25 cellular contexts compared by ENCODE assay signal in the genomic region with DNA sequence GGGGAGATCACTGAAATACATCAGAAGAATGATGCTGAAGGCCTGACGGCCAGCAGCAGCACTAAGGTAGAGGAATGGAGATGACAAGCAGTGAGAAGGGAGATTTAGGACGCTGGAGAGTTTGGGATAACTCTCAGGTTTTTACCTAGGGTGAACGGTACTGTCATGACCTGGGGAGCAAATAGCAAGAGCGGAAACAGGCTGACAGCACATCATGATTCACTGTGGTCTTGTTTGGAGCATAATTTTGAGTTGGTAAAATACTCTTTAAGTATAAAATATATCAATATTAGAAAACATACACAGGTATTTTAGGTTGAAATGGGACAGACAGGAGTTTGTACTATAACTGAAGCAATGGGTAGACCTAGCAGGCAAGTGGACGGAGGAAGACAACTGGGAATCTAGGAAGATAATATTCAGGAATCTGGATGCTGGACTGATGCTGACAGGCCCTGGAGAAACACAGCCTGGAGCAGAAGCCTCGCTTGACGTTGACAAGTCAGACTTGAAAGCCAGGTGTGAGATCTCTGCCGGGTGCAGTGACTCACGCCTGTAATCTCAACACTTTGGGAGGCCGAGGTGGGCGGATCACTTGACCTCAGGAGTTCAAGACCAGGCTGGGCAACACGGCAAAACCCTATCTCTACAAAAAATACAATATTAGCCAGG. TPM values are rescaled to one million over a fixed set of nuclear protein-coding genes. Genes with fewer than 3 reads are reported as not detected.
DNase-seq lines count a peak whose midpoint lies in the region; ATAC-seq, FAIRE-seq and TF ChIP-seq lines count a peak whose summit lies in the region.
"Had no signal": no experiment of that assay in that cellular context is flagged by ENCODE, and none has a peak within 500 bp of the region (broad histone marks: within the 10 kb centered on the region; RNA-seq: fewer than 3 reads in every experiment).

No MANE protein-coding gene starts in this region.

- H3K9me1 ChIP-seq in keratinocyte (ENCODE audit: control insufficient read depth, extremely low read depth, insufficient read depth, low read length), result no peaks in the 10 kb centered on the region

- H3K4me2 ChIP-seq in mammary epithelial cell (ENCODE audit: insufficient read depth, low read depth, low read length) (peak overlapping the region; percentile 37), keratinocyte (ENCODE audit: control insufficient read depth, extremely low read depth, insufficient read depth, low read depth, low read length) (peak overlapping the region; percentile 26)

- H3K27ac Mint-ChIP-seq in Caco-2 (ENCODE audit: unreplicated experiment), result peak overlapping the region; percentile 24
- H3K27ac Mint-ChIP-seq: H9; mesothelial cell of epicardium; naive thymus-derived CD8-positive, alpha-beta T cell had no signal

- POLR2A ChIA-PET in Caco-2 (lab: Charles Lee) (no interaction called here), A673 (lab: Charles Lee; ENCODE audit: low non-redundant PET) (no interaction called here)

- CTCF ChIA-PET in Caco-2 (lab: Charles Lee) (interaction anchor here (2.7 kb wide), 1 partner anchor 185 kb away, joined by 68 read pairs; no protein-coding TSS in a partner anchor), mammary epithelial cell (lab: Charles Lee; ENCODE audit: low non-redundant PET) (interaction anchor here (0.7 to 1.0 kb wide), 2 partner anchors 115 to 185 kb away, joined by 3 to 14 read pairs; no protein-coding TSS in a partner anchor), A673 (lab: Charles Lee) (interaction anchor here (2.6 kb wide), 1 partner anchor 185 kb away, joined by 118 read pairs; no protein-coding TSS in a partner anchor)

- no peaks in the 10 kb centered on the region for H3K27me3 Mint-ChIP-seq in Caco-2 (ENCODE audit: insufficient read depth, unreplicated experiment)
- H3K27me3 Mint-ChIP-seq: naive thymus-derived CD8-positive, alpha-beta T cell had no signal

- H3K27ac ChIP-seq in mammary epithelial cell (ENCODE audit: insufficient read depth, low read depth, low read length) (peak overlapping the region; percentile 41), keratinocyte (ENCODE audit: control insufficient read depth, insufficient read depth, low read length) (peak overlapping the region; percentile 58), A673 (ENCODE audit: low read depth, low read length, poor library complexity, severe bottlenecking) (no peak overlapping the region)
- H3K27ac ChIP-seq: ascending aorta, stomach, upper lobe of right lung had no signal

- 30% methylated on average over 11 of the region's 12 CpGs for WGBS in mammary epithelial cell (ENCODE audit: low coverage, missing lambda C conversion rate)

- no peaks in the 10 kb centered on the region for H4K20me1 ChIP-seq in mammary epithelial cell (ENCODE audit: insufficient read depth, low read length)
- no peaks in the 10 kb centered on the region for H4K20me1 ChIP-seq in keratinocyte (ENCODE audit: control insufficient read depth, extremely low read depth, insufficient read depth, low read length)

- no peaks in the 10 kb centered on the region for H3K27me3 ChIP-seq in Caco-2 (replicated peaks; ENCODE audit: control insufficient read depth, insufficient read depth, low read length)
- H3K27me3 ChIP-seq in mammary epithelial cell (ENCODE audit: insufficient read depth, low read length), result no peaks in the 10 kb centered on the region
- H3K27me3 ChIP-seq in keratinocyte (ENCODE audit: control insufficient read depth, extremely low read depth, insufficient read depth, low read length), result no peaks in the 10 kb centered on the region
- H3K27me3 ChIP-seq in A673 (replicated peaks; ENCODE audit: insufficient read depth, low read depth, low read length, poor library complexity), result no peaks in the 10 kb centered on the region
- H3K27me3 ChIP-seq: ascending aorta, esophagus muscularis mucosa, stomach, upper lobe of right lung had no signal

- dilution Hi-C loops in mammary epithelial cell (cut with HindIII; ENCODE audit: low sequenced_read_pairs), result loop anchor here (5.0 to 25.0 kb wide), 2 partner anchors 43 to 177 kb away; no protein-coding TSS in a partner anchor
- dilution Hi-C loops in keratinocyte (cut with MboI; ENCODE audit: extremely low pct_ligation_motif_present, low sequenced_read_pairs), result no loop called here

- H3K9ac ChIP-seq in mammary epithelial cell (ENCODE audit: insufficient read depth, low read length) (no peak overlapping the region), keratinocyte (ENCODE audit: control insufficient read depth, extremely low read depth, insufficient read depth, low read length) (peak overlapping the region; percentile 16)

- H3K9me3 ChIP-seq in Caco-2 (no peaks in the 10 kb centered on the region), mammary epithelial cell (replicated peaks; ENCODE audit: insufficient read depth, low read length) (no peaks in the 10 kb centered on the region), keratinocyte (ENCODE audit: control insufficient read depth, low read depth, low read length) (no peaks in the 10 kb centered on the region), A673 (ENCODE audit: low read depth, low read length, poor library complexity, severe bottlenecking) (no peaks in the 10 kb centered on the region)
- H3K9me3 ChIP-seq: ascending aorta, esophagus muscularis mucosa, stomach, upper lobe of right lung had no signal

- H3K4me3 ChIP-seq in Caco-2 (ENCODE audit: low read depth, low read length), result no peak overlapping the region
- H3K4me3 ChIP-seq in mammary epithelial cell (replicated peaks in 1 of 3; ENCODE audit: insufficient read depth in 1 of 3, low read depth in 2 of 3, low read length in 3 of 3), result no peak overlapping the region
- H3K4me3 ChIP-seq in keratinocyte (ENCODE audit: control insufficient read depth in 2 of 3, extremely low read depth in 1 of 3, insufficient read depth in 2 of 3, low read depth in 1 of 3, low read length in 3 of 3), result no peak overlapping the region
- H3K4me3 ChIP-seq in A673 (ENCODE audit: low read depth, low read length, poor library complexity, severe bottlenecking), result no peak overlapping the region
- H3K4me3 ChIP-seq: ascending aorta, esophagus muscularis mucosa, stomach, upper lobe of right lung had no signal

- H3K36me3 ChIP-seq in Caco-2 (ENCODE audit: control insufficient read depth, insufficient read depth, low read length), result no peaks in the 10 kb centered on the region
- no peaks in the 10 kb centered on the region for H3K36me3 ChIP-seq in mammary epithelial cell (ENCODE audit: insufficient read depth, low read length)
- H3K36me3 ChIP-seq in keratinocyte (ENCODE audit: control insufficient read depth in 2 of 2, extremely low read depth in 1 of 2, insufficient read depth in 2 of 2, low read length in 2 of 2), result no peaks in the 10 kb centered on the region
- no peaks in the 10 kb centered on the region for H3K36me3 ChIP-seq in A673 (ENCODE audit: insufficient read depth, low read length, poor library complexity, severe bottlenecking)
- H3K36me3 ChIP-seq: ascending aorta, esophagus muscularis mucosa, stomach, upper lobe of right lung had no signal

- DNase-seq in Caco-2, result peak in 1 of 2 experiments; percentile 45
- peak; percentile 84 for DNase-seq in M059J (ENCODE audit: low read depth)
- DNase-seq in mammary epithelial cell, result peak; percentile 88
- no peak for DNase-seq in keratinocyte (ENCODE audit: low read depth, low spot score)
- DNase-seq in pons (ENCODE audit: low spot score), result no peak
- DNase-seq in erythroblast (lab: John Stamatoyannopoulos, UW), result no peak
- no peak for DNase-seq in A673 (ENCODE audit: low spot score)
- DNase-seq: activated naive CD4-positive, alpha-beta T cell treated with anti-CD3 and anti-CD28 coated beads, Interleukin-2, amount 50 U/mL, for 16 hours; EL; H9; KG1; left colon; MV-4-11; naive thymus-derived CD8-positive, alpha-beta T cell; NCI-H1694; NCI-H2171; NCI-H526; SHP77 treated with DMSO at 0.1 percent for 48 hours; stomach; upper lobe of right lung had no signal

- no peaks in the 10 kb centered on the region for H3K9me3 Mint-ChIP-seq in Caco-2 (ENCODE audit: unreplicated experiment)
- H3K9me3 Mint-ChIP-seq: H9; mesothelial cell of epicardium; naive thymus-derived CD8-positive, alpha-beta T cell had no signal

- no TSS peak for BruUV-seq in Caco-2 (replicated peaks; lab: Mats Ljungman, UMichigan)
- BruUV-seq in mammary epithelial cell (replicated peaks; lab: Mats Ljungman, UMichigan), result no TSS peak
- BruUV-seq in A673 (replicated peaks; lab: Mats Ljungman, UMichigan), result no TSS peak

- no peaks in the 10 kb centered on the region; the same call in 1 of the 2 replicates for H3K4me1 ChIP-seq in Caco-2
- H3K4me1 ChIP-seq in mammary epithelial cell (ENCODE audit: insufficient read depth, low read length), result peaks cover 31% of the 10 kb centered on the region
- H3K4me1 ChIP-seq in keratinocyte (ENCODE audit: control insufficient read depth, extremely low read depth, insufficient read depth, low read length), result peaks cover 43% of the 10 kb centered on the region
- no peaks in the 10 kb centered on the region for H3K4me1 ChIP-seq in A673 (ENCODE audit: insufficient read depth, low read length, poor library complexity, severe bottlenecking)

- no peaks in the 10 kb centered on the region for H3K36me3 Mint-ChIP-seq in Caco-2 (ENCODE audit: insufficient read depth, unreplicated experiment)
- H3K36me3 Mint-ChIP-seq: mesothelial cell of epicardium; naive thymus-derived CD8-positive, alpha-beta T cell had no signal

- in situ Hi-C loops in mammary epithelial cell (cut with MboI; ENCODE audit: low sequenced_read_pairs in 2 of 2), result loop anchor here (5.0 to 25.0 kb wide), 3 partner anchors 115 to 502 kb away; a partner anchor contains a TSS

- H3K4me3 Mint-ChIP-seq in Caco-2 (ENCODE audit: unreplicated experiment), result no peak overlapping the region
- H3K4me3 Mint-ChIP-seq: H9; mesothelial cell of epicardium; naive thymus-derived CD8-positive, alpha-beta T cell had no signal

- TF ChIP-seq POLR2A in erythroblast (IDR thresholded peaks at IDR 0.05; ENCODE audit: low read length), result no peak

- intact Hi-C loops in Caco-2 (cut with micrococcal nuclease; ENCODE audit: unreplicated experiment) (loop anchor here (2.0 to 5.0 kb wide), 2 partner anchors 21 to 512 kb away; no protein-coding TSS in a partner anchor), mammary epithelial cell (cut with micrococcal nuclease) (loop anchor here (5.0 to 10.0 kb wide), 2 partner anchors 67 to 435 kb away; no protein-coding TSS in a partner anchor), A673 (cut with micrococcal nuclease; ENCODE audit: unreplicated experiment) (loop anchor here (5.0 kb wide), 2 partner anchors 232 to 517 kb away; no protein-coding TSS in a partner anchor)

- no peaks in the 10 kb centered on the region for H3K79me2 ChIP-seq in mammary epithelial cell (ENCODE audit: insufficient read depth, low read length)
- H3K79me2 ChIP-seq in keratinocyte (ENCODE audit: control insufficient read depth, insufficient read depth, low read length), result no peaks in the 10 kb centered on the region

- H3K4me1 Mint-ChIP-seq in Caco-2 (ENCODE audit: low read depth, unreplicated experiment), result peaks cover 6% of the 10 kb centered on the region
- H3K4me1 Mint-ChIP-seq: naive thymus-derived CD8-positive, alpha-beta T cell had no signal

- TF ChIP-seq CTCF in Caco-2 (IDR thresholded peaks at IDR 0.05; ENCODE audit: insufficient read depth in 1 of 2, low read depth in 1 of 2, low read length in 1 of 2, severe bottlenecking in 1 of 2, unreplicated experiment in 1 of 2) (no peak), mammary epithelial cell (conservative IDR thresholded peaks at IDR 0.05 in 1 of 2, IDR thresholded peaks at IDR 0.05 in 1 of 2; ENCODE audit: extremely low read depth in 1 of 2, insufficient read depth in 1 of 2, low read depth in 1 of 2, low read length in 2 of 2) (no peak), keratinocyte (optimal IDR thresholded peaks at IDR 0.05 in 1 of 3, IDR thresholded peaks at IDR 0.05 in 1 of 3, conservative IDR thresholded peaks at IDR 0.05 in 1 of 3; ENCODE audit: extremely low read depth in 1 of 3, insufficient read depth in 2 of 3, low read length in 3 of 3) (no peak), A673 (conservative IDR thresholded peaks at IDR 0.05; ENCODE audit: low read depth, low read length) (no peak)

- H2AFZ ChIP-seq in mammary epithelial cell (ENCODE audit: low read depth, low read length) (no peak overlapping the region), keratinocyte (ENCODE audit: control insufficient read depth, low read length) (no peak overlapping the region)

- ATAC-seq in HG03139 (IDR thresholded peaks at IDR 0.05; ENCODE audit: unreplicated experiment), result no peak
- ATAC-seq: naive thymus-derived CD8-positive, alpha-beta T cell; upper lobe of right lung had no signal

- FAIRE-seq in keratinocyte (lab: Jason Lieb, UNC), result peak; percentile 82
- FAIRE-seq: TTC549 had no signal

RNA-seq across cellular contexts. Expression of a gene that starts 33.3 kb away (rescaled TPM):
- 4.5 and 6.1 TPM in 2 replicates for total RNA-seq in Caco-2 (2022)
- 1.9 and 2.1 TPM in 2 replicates for total RNA-seq in M059J (2014; rRNA removed; shearing (Covaris generic))
- 1 to 10 TPM; 1.2 to 6.5 TPM for total RNA-seq in mammary epithelial cell
- 2.0 TPM for polyA plus RNA-seq in mammary epithelial cell
- polyA minus RNA-seq in mammary epithelial cell, result 0.31 TPM
- polyA plus RNA-seq in keratinocyte, result 1.5 to 7.0 TPM (median 4.6 TPM) in 3 replicates
- polyA plus RNA-seq in keratinocyte (2011; ENCODE audit: low read depth), result 0.75 TPM
- 1.6 and 2.4 TPM in 2 replicates for polyA plus RNA-seq in keratinocyte (2011; cell fraction: cytosol; rRNA removed)
- 1.6 and 2.3 TPM in 2 replicates for polyA plus RNA-seq in keratinocyte (2011; cell fraction: nucleus; rRNA removed)
- polyA plus RNA-seq in keratinocyte (2012; ENCODE audit: low replicate concordance), result 2.4 and 3.7 TPM in 2 replicates
- polyA minus RNA-seq in keratinocyte, result 3.8 to 6.6 TPM (median 5.8 TPM) in 3 replicates
- 3.1 TPM for polyA minus RNA-seq in keratinocyte (2011; cell fraction: cytosol; rRNA and poly(A)+ RNA removed)
- 0.63 and 1.5 TPM in 2 replicates for polyA minus RNA-seq in keratinocyte (2011; cell fraction: nucleus; rRNA and poly(A)+ RNA removed)
- 6.4 and 11.3 TPM in 2 replicates for total RNA-seq in A673 (2021)
- total RNA-seq: ascending aorta had no signal

Comparison
In these comparisons a context has a peak if more than half of its experiments do, and no peak if none do; other contexts are left out.
1. DNase-seq: peak in M059J (single experiment) and mammary epithelial cell (single experiment); none in keratinocyte (single experiment), pons (single experiment), erythroblast (0 of 2) and A673 (single experiment).